In genomic region chr18:6982398-6982797, GRCh38 we compare ENCODE assay signal across 24 cellular contexts.
"Had no signal": no experiment of that assay in that cellular context is flagged by ENCODE, and none has a peak within 500 bp of the region (broad histone marks: within the 10 kb centered on the region; RNA-seq: fewer than 3 reads in every experiment).

No MANE protein-coding gene starts in this region.

- H3K27me3 ChIP-seq: gastrocnemius medialis, heart left ventricle, hepatocyte, left lung, neutrophil, pancreas, right lobe of liver, tibial nerve, upper lobe of right lung, uterus had no signal

- DNase-seq: dermis blood vessel endothelial cell; effector memory CD4-positive, alpha-beta T cell; erythroblast; gastrocnemius medialis; heart left ventricle; kidney; left cardiac atrium; left lung; mesenchymal stem cell; naive thymus-derived CD8-positive, alpha-beta T cell; pancreas; right lobe of liver; small intestine; stimulated activated CD4-positive, alpha-beta T cell treated with anti-CD3 and anti-CD28 coated beads, Interleukin-15, amount 100 ng/mL, for 24 hours; stimulated activated CD4-positive, alpha-beta T cell treated with anti-CD3 and anti-CD28 coated beads, Interleukin-2, amount 100 ng/mL, for 48 hours; stimulated activated naive B cell treated with anti-CD40 and anti-IgM and Interleukin-4, amounts not matched to agents 10 μg/mL and 1 μg/mL and 100 μg/mL, for 72 hours; upper lobe of right lung; uterus had no signal

- H3K9me3 Mint-ChIP-seq: stimulated activated naive B cell treated with anti-CD40 and anti-IgM and Interleukin-4, amounts not matched to agents 10 μg/mL and 1 μg/mL and 100 μg/mL, for 72 hours; stimulated activated naive CD8-positive, alpha-beta T cell treated with anti-CD3 and anti-CD28 coated beads, Interleukin-15, Interleukin-2, amounts not matched to agents 100 ng/mL and 50 ng/mL, for 24 hours had no signal

- H3K9me3 ChIP-seq: gastrocnemius medialis, heart left ventricle, left lung, neutrophil, pancreas, right lobe of liver, thoracic aorta, tibial nerve, upper lobe of right lung, uterus had no signal

- H3K79me2 ChIP-seq: hepatocyte had no signal

- H3K4me1 Mint-ChIP-seq: naive thymus-derived CD8-positive, alpha-beta T cell; stimulated activated naive B cell treated with anti-CD40 and anti-IgM and Interleukin-4, amounts not matched to agents 10 μg/mL and 1 μg/mL and 100 μg/mL, for 72 hours had no signal

- H3K36me3 ChIP-seq: gastrocnemius medialis, heart left ventricle, left lung, neutrophil, pancreas, right lobe of liver, thoracic aorta, tibial nerve, upper lobe of right lung, uterus had no signal

- ATAC-seq: gastrocnemius medialis; heart left ventricle; left cardiac atrium; left lung; naive thymus-derived CD8-positive, alpha-beta T cell; pancreas; right lobe of liver; stimulated activated naive B cell treated with anti-CD40 and anti-IgM and Interleukin-4, amounts not matched to agents 10 μg/mL and 1 μg/mL and 100 μg/mL, for 72 hours; upper lobe of right lung had no signal

- H3K4me2 ChIP-seq: hepatocyte had no signal

- H3K4me3 ChIP-seq: coronary artery, gastrocnemius medialis, heart left ventricle, hepatocyte, left lung, pancreas, right lobe of liver, thoracic aorta, tibial nerve, upper lobe of right lung, uterus had no signal

- H3K4me1 ChIP-seq: gastrocnemius medialis, heart left ventricle, left lung, right lobe of liver, tibial nerve, upper lobe of right lung, uterus had no signal

- H3K27me3 Mint-ChIP-seq: stimulated activated naive B cell treated with anti-CD40 and anti-IgM and Interleukin-4, amounts not matched to agents 10 μg/mL and 1 μg/mL and 100 μg/mL, for 72 hours; stimulated activated naive CD8-positive, alpha-beta T cell treated with anti-CD3 and anti-CD28 coated beads, Interleukin-15, Interleukin-2, amounts not matched to agents 100 ng/mL and 50 ng/mL, for 24 hours had no signal

- H3K4me3 Mint-ChIP-seq: naive thymus-derived CD8-positive, alpha-beta T cell; stimulated activated naive B cell treated with anti-CD40 and anti-IgM and Interleukin-4, amounts not matched to agents 10 μg/mL and 1 μg/mL and 100 μg/mL, for 72 hours; stimulated activated naive CD8-positive, alpha-beta T cell treated with anti-CD3 and anti-CD28 coated beads, Interleukin-15, Interleukin-2, amounts not matched to agents 100 ng/mL and 50 ng/mL, for 24 hours had no signal

- H3K27ac ChIP-seq: coronary artery, gastrocnemius medialis, heart left ventricle, hepatocyte, left lung, neutrophil, pancreas, right lobe of liver, thoracic aorta, tibial nerve, upper lobe of right lung, uterus had no signal

- H3K36me3 Mint-ChIP-seq: naive thymus-derived CD8-positive, alpha-beta T cell; stimulated activated naive B cell treated with anti-CD40 and anti-IgM and Interleukin-4, amounts not matched to agents 10 μg/mL and 1 μg/mL and 100 μg/mL, for 72 hours had no signal

- H3K27ac Mint-ChIP-seq: naive thymus-derived CD8-positive, alpha-beta T cell; stimulated activated naive B cell treated with anti-CD40 and anti-IgM and Interleukin-4, amounts not matched to agents 10 μg/mL and 1 μg/mL and 100 μg/mL, for 72 hours; stimulated activated naive CD8-positive, alpha-beta T cell treated with anti-CD3 and anti-CD28 coated beads, Interleukin-15, Interleukin-2, amounts not matched to agents 100 ng/mL and 50 ng/mL, for 24 hours had no signal

- H2AFZ ChIP-seq: hepatocyte had no signal
